In the genomic region with DNA sequence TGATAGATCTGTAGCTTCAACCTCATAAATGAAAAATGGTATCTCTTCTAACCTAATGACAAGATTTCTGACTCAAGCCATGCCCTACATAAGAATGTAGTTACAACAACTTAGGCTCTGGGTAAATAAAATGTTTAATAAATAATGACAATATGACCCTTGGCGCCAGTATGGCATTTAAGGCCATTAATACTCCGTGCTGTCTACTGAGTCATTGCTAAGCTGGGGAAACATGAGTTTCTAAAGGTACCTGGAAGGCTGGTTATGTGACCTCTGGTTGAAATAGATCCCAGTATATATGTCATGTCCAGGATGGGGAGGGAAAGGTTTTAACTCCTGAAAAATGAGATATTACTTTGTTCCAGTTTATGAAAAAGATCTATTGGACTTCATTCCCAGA, we compare ENCODE assay signal across 31 cellular contexts.
"Had no signal": no experiment of that assay in that cellular context is flagged by ENCODE, and none has a peak within 500 bp of the region (broad histone marks: within the 10 kb centered on the region; RNA-seq: fewer than 3 reads in every experiment).

No MANE protein-coding gene starts in this region.

- H3K36me3 ChIP-seq: esophagus squamous epithelium, heart right ventricle, lower lobe of right lung, neutrophil, pancreas, right lobe of liver, thoracic aorta, tibial nerve, upper lobe of right lung, uterus had no signal

- H3K4me1 Mint-ChIP-seq: memory B cell; naive B cell; stimulated activated naive B cell treated with anti-CD40 and anti-IgM and Interleukin-4, amounts not matched to agents 10 μg/mL and 1 μg/mL and 100 μg/mL, for 72 hours had no signal

- ATAC-seq: heart right ventricle; left ventricle myocardium superior; lower lobe of right lung; mucosa of descending colon; natural killer cell treated with Interleukin-12 subunit alpha and Interleukin-12 subunit beta and Interleukin-15 and Interleukin-18, amount 100 ng/mL, for 72 hours; right lobe of liver; stimulated activated naive B cell treated with anti-CD40 and anti-IgM and Interleukin-4, amounts not matched to agents 10 μg/mL and 1 μg/mL and 100 μg/mL, for 72 hours; upper lobe of right lung had no signal

- H3K27ac Mint-ChIP-seq: dendritic cell treated with granulocyte-macrophage colony-stimulating factor and Interleukin-4, amounts not matched to agents 40 ng/mL and 50 ng/mL, for 4 days; endodermal cell; immature natural killer cell; memory B cell; naive B cell; natural killer cell treated with Interleukin-12 subunit alpha and Interleukin-12 subunit beta and Interleukin-15 and Interleukin-18, amount 100 ng/mL, for 72 hours; stimulated activated naive B cell treated with anti-CD40 and anti-IgM and Interleukin-4, amounts not matched to agents 10 μg/mL and 1 μg/mL and 100 μg/mL, for 72 hours; stimulated activated naive CD8-positive, alpha-beta T cell treated with anti-CD3 and anti-CD28 coated beads, Interleukin-15, Interleukin-2, amounts not matched to agents 100 ng/mL and 50 ng/mL, for 24 hours had no signal

- H3K36me3 Mint-ChIP-seq: memory B cell; natural killer cell treated with Interleukin-12 subunit alpha and Interleukin-12 subunit beta and Interleukin-15 and Interleukin-18, amount 100 ng/mL, for 72 hours; stimulated activated naive B cell treated with anti-CD40 and anti-IgM and Interleukin-4, amounts not matched to agents 10 μg/mL and 1 μg/mL and 100 μg/mL, for 72 hours had no signal

- H3K4me1 ChIP-seq: esophagus squamous epithelium, heart right ventricle, lower lobe of right lung, pancreas, right lobe of liver, upper lobe of right lung, uterus had no signal

- H3K27me3 Mint-ChIP-seq: naive B cell; natural killer cell treated with Interleukin-12 subunit alpha and Interleukin-12 subunit beta and Interleukin-15 and Interleukin-18, amount 100 ng/mL, for 72 hours; stimulated activated naive B cell treated with anti-CD40 and anti-IgM and Interleukin-4, amounts not matched to agents 10 μg/mL and 1 μg/mL and 100 μg/mL, for 72 hours; stimulated activated naive CD8-positive, alpha-beta T cell treated with anti-CD3 and anti-CD28 coated beads, Interleukin-15, Interleukin-2, amounts not matched to agents 100 ng/mL and 50 ng/mL, for 24 hours had no signal

- FAIRE-seq: colon, pancreas, small intestine had no signal

- H3K9me3 Mint-ChIP-seq: dendritic cell treated with granulocyte-macrophage colony-stimulating factor and Interleukin-4, amounts not matched to agents 40 ng/mL and 50 ng/mL, for 4 days; endodermal cell; immature natural killer cell; memory B cell; natural killer cell treated with Interleukin-12 subunit alpha and Interleukin-12 subunit beta and Interleukin-15 and Interleukin-18, amount 100 ng/mL, for 72 hours; neural crest cell; stimulated activated naive B cell treated with anti-CD40 and anti-IgM and Interleukin-4, amounts not matched to agents 10 μg/mL and 1 μg/mL and 100 μg/mL, for 72 hours; stimulated activated naive CD8-positive, alpha-beta T cell treated with anti-CD3 and anti-CD28 coated beads, Interleukin-15, Interleukin-2, amounts not matched to agents 100 ng/mL and 50 ng/mL, for 24 hours had no signal

- H3K4me3 ChIP-seq: esophagus squamous epithelium, heart right ventricle, lower lobe of right lung, mucosa of descending colon, pancreas, right lobe of liver, thoracic aorta, tibial nerve, upper lobe of right lung, uterus had no signal

- DNase-seq: effector CD8-positive, alpha-beta T cell; endodermal cell; esophagus squamous epithelium; foreskin melanocyte; glutamatergic neuron; heart right ventricle; hippocampal formation; immature natural killer cell; islet precursor cell; kidney glomerular epithelial cell; left ventricle myocardium superior; lower lobe of right lung; mucosa of descending colon; naive B cell; pancreas; right lobe of liver; small intestine; stimulated activated CD4-positive, alpha-beta T cell treated with anti-CD3 and anti-CD28 coated beads, Interleukin-15, amount 100 ng/mL, for 24 hours; stimulated activated CD4-positive, alpha-beta T cell treated with anti-CD3 and anti-CD28 coated beads, Interleukin-2, amount 100 ng/mL, for 48 hours; stimulated activated naive B cell treated with anti-CD40 and anti-IgM and Interleukin-4, amounts not matched to agents 10 μg/mL and 1 μg/mL and 100 μg/mL, for 72 hours; upper lobe of right lung; uterus had no signal

- H3K27me3 ChIP-seq: esophagus squamous epithelium, heart right ventricle, neutrophil, pancreas, right lobe of liver, tibial nerve, upper lobe of right lung, uterus had no signal

- H3K9me3 ChIP-seq: esophagus squamous epithelium, heart right ventricle, lower lobe of right lung, mucosa of descending colon, neutrophil, pancreas, right lobe of liver, thoracic aorta, tibial nerve, upper lobe of right lung, uterus had no signal

- H3K4me3 Mint-ChIP-seq: dendritic cell treated with granulocyte-macrophage colony-stimulating factor and Interleukin-4, amounts not matched to agents 40 ng/mL and 50 ng/mL, for 4 days; endodermal cell; immature natural killer cell; memory B cell; naive B cell; natural killer cell treated with Interleukin-12 subunit alpha and Interleukin-12 subunit beta and Interleukin-15 and Interleukin-18, amount 100 ng/mL, for 72 hours; neural crest cell; stimulated activated naive B cell treated with anti-CD40 and anti-IgM and Interleukin-4, amounts not matched to agents 10 μg/mL and 1 μg/mL and 100 μg/mL, for 72 hours; stimulated activated naive CD8-positive, alpha-beta T cell treated with anti-CD3 and anti-CD28 coated beads, Interleukin-15, Interleukin-2, amounts not matched to agents 100 ng/mL and 50 ng/mL, for 24 hours had no signal

- H3K27ac ChIP-seq: esophagus squamous epithelium, heart right ventricle, lower lobe of right lung, neutrophil, pancreas, right lobe of liver, thoracic aorta, tibial nerve, upper lobe of right lung, uterus had no signal
